In the genomic region with DNA sequence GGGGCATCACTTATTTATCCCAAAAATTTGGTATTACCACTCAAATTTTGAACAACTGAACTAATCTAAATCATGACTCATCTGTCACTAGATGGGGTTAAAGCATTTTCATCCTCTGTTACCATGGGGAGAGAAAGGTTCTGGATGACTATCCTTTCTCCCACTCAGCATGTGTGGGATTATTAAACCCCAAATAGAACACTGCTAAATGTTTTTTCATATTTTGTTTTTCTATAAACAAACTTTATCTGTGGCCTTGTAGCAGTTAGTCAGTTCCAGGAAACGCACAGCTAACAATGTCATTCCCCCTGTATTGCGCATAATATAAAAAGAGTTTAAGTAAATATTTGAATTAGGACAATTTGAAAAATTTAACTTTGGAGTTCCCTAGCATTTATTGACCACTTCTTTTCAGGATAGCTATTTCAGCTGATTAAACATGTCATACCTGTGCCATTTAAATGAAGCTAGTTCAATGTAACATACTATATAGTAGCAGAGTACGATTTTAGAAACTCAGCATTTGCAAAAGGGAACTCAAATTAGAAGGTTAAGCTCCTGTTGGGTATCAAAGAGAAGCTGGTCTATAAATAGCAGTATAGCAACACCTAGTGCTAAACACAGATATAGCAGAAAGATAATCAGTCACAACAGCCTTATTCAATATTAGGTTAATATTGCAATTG, we compare ENCODE assay signal across 8 cellular contexts. TPM values are rescaled to one million over a fixed set of nuclear protein-coding genes. Genes with fewer than 3 reads are reported as not detected.
DNase-seq lines count a peak whose midpoint lies in the region; ATAC-seq and TF ChIP-seq lines count a peak whose summit lies in the region.

No MANE protein-coding gene starts in this region.

- H3K4me3 Mint-ChIP-seq in Calu3 (ENCODE audit: low read depth, unreplicated experiment) (no peak overlapping the region), mesothelial cell of epicardium (no peak overlapping the region)

- no peaks in the 10 kb centered on the region for H3K9me3 ChIP-seq in osteoblast (ENCODE audit: low read depth, low read length)

- no peaks in the 10 kb centered on the region for H3K36me3 ChIP-seq in osteoblast (ENCODE audit: insufficient read depth, low read length)

- no peaks in the 10 kb centered on the region for H3K27me3 ChIP-seq in osteoblast (ENCODE audit: insufficient read depth, low read length)

- ATAC-seq in GM21529 (IDR thresholded peaks at IDR 0.05; ENCODE audit: unreplicated experiment) (peak; percentile 44), HG02763 (IDR thresholded peaks at IDR 0.05; ENCODE audit: unreplicated experiment) (no peak), GM19035 (IDR thresholded peaks at IDR 0.05; ENCODE audit: unreplicated experiment) (no peak)

- H3K27ac Mint-ChIP-seq in Calu3 (ENCODE audit: unreplicated experiment) (no peak overlapping the region), mesothelial cell of epicardium (no peak overlapping the region)

- H3K36me3 Mint-ChIP-seq in Calu3 (ENCODE audit: insufficient read depth, unreplicated experiment) (no peaks in the 10 kb centered on the region), mesothelial cell of epicardium (no peaks in the 10 kb centered on the region)

- peak overlapping the region; percentile 41 for H3K4me2 ChIP-seq in osteoblast (ENCODE audit: insufficient read depth, low read length)

- H3K79me2 ChIP-seq in osteoblast (ENCODE audit: insufficient read depth, low read length), result no peaks in the 10 kb centered on the region

- H4K20me1 ChIP-seq in osteoblast (ENCODE audit: insufficient read depth, low read length), result no peaks in the 10 kb centered on the region

- no peak overlapping the region for H3K4me3 ChIP-seq in osteoblast (ENCODE audit: insufficient read depth, low read length)

- intact Hi-C loops in Calu3 (cut with micrococcal nuclease; ENCODE audit: unreplicated experiment), result loop anchor here (1.0 to 10.0 kb wide), 6 partner anchors 58 to 869 kb away; no protein-coding TSS in a partner anchor

- peak overlapping the region; percentile 74 for H3K27ac ChIP-seq in osteoblast (ENCODE audit: low read depth, low read length)

- H3K9me3 Mint-ChIP-seq in Calu3 (ENCODE audit: low read depth, unreplicated experiment), result no peaks in the 10 kb centered on the region
- no peaks in the 10 kb centered on the region for H3K9me3 Mint-ChIP-seq in mesothelial cell of epicardium

- TF ChIP-seq CTCF in Calu3 (IDR thresholded peaks at IDR 0.05; ENCODE audit: unreplicated experiment) (peak; percentile 59), osteoblast (IDR thresholded peaks at IDR 0.05; ENCODE audit: extremely low read depth, low read depth, low read length) (peak; percentile 60), mesothelial cell of epicardium (IDR thresholded peaks at IDR 0.05; ENCODE audit: unreplicated experiment) (no peak)

- no TSS peak for BruUV-seq in Calu3 (replicated peaks; lab: Mats Ljungman, UMichigan)

- H2AFZ ChIP-seq in osteoblast (ENCODE audit: low read length), result no peak overlapping the region

- H3K27me3 Mint-ChIP-seq in Calu3 (ENCODE audit: unreplicated experiment) (no peaks in the 10 kb centered on the region), mesothelial cell of epicardium (ENCODE audit: low read depth) (no peaks in the 10 kb centered on the region)

- CTCF ChIA-PET in Calu3 (lab: Charles Lee), result interaction anchor here (0.6 to 2.6 kb wide), 23 partner anchors 9 to 487 kb away, joined by 3 to 32 read pairs (median 3); a partner anchor contains a TSS

- H3K4me1 Mint-ChIP-seq in Calu3 (ENCODE audit: low read depth, unreplicated experiment) (peaks cover 49% of the 10 kb centered on the region), mesothelial cell of epicardium (peaks cover 37% of the 10 kb centered on the region)

- H3K4me1 ChIP-seq in osteoblast (ENCODE audit: insufficient read depth, low read length), result peaks cover 65% of the 10 kb centered on the region

- no peak for DNase-seq in Calu3
- peak; percentile 61 for DNase-seq in NCI-H2196 treated with DMSO at 0.1 percent for 48 hours (lab: John Stamatoyannopoulos, UW; ENCODE audit: unreplicated experiment)
- DNase-seq in dermis microvascular lymphatic vessel endothelial cell (ENCODE audit: low read depth in 2 of 2), result peak; percentile 54 to 64
- peak; percentile 3 for DNase-seq in osteoblast (ENCODE audit: insufficient read length, low spot score, missing footprints)
- DNase-seq in mesothelial cell of epicardium (ENCODE audit: low spot score in 2 of 2, unreplicated experiment in 2 of 2), result no peak

RNA-seq across cellular contexts. Expression of a gene that starts 9.2 kb away (rescaled TPM):
- total RNA-seq in Calu3 (2022), result not detected in 2 replicates
- not detected in 2 replicates for total RNA-seq in dermis microvascular lymphatic vessel endothelial cell
- not detected in 2 replicates for total RNA-seq in osteoblast
- not detected in 3 replicates for total RNA-seq in mesothelial cell of epicardium

RNA-seq across cellular contexts. Expression of a gene that starts 23.6 kb away (rescaled TPM):
- 58.5 and 61.2 TPM in 2 replicates for total RNA-seq in Calu3 (2022)
- total RNA-seq in dermis microvascular lymphatic vessel endothelial cell, result 62.2 and 89.2 TPM in 2 replicates
- total RNA-seq in osteoblast, result 18.1 and 29.5 TPM in 2 replicates
- 28.2 to 29.1 TPM (median 28.5 TPM) in 3 replicates for total RNA-seq in mesothelial cell of epicardium

Comparison
In these comparisons a context has a peak if more than half of its experiments do, and no peak if none do; other contexts are left out.
1. DNase-seq: peak in NCI-H2196 treated with DMSO at 0.1 percent for 48 hours (single experiment), dermis microvascular lymphatic vessel endothelial cell (2 of 2) and osteoblast (single experiment); none in Calu3 (single experiment) and mesothelial cell of epicardium (0 of 2).